ENCODE assay signal across 11 cellular contexts in genomic region chr7:2807846-2808772, GRCh38. TPM values are rescaled to one million over a fixed set of nuclear protein-coding genes. Genes with fewer than 3 reads are reported as not detected.
DNase-seq lines count a peak whose midpoint lies in the region; ATAC-seq and TF ChIP-seq lines count a peak whose summit lies in the region.
"Had no signal": no experiment of that assay in that cellular context is flagged by ENCODE, and none has a peak within 500 bp of the region (broad histone marks: within the 10 kb centered on the region; RNA-seq: fewer than 3 reads in every experiment).

No MANE protein-coding gene starts in this region.

- H3K4me1 ChIP-seq in GM23338 (ENCODE audit: insufficient read depth) (peaks cover 62% of the 10 kb centered on the region), adipocyte (ENCODE audit: control insufficient read depth, insufficient read depth, low read length) (peaks cover 81% of the 10 kb centered on the region), neuronal stem cell (ENCODE audit: control insufficient read depth in 2 of 2, insufficient read depth in 1 of 2, low read depth in 1 of 2, low read length in 2 of 2) (peaks cover 0 to 9% of the 10 kb centered on the region in 2 donors), mammary epithelial cell (ENCODE audit: insufficient read depth, low read length) (peaks cover 7% of the 10 kb centered on the region)

- no peak overlapping the region for H3K4me3 ChIP-seq in GM23338
- H3K4me3 ChIP-seq in adipocyte (ENCODE audit: low read length) = peak overlapping the region; percentile 55
- H3K4me3 ChIP-seq in neuronal stem cell (ENCODE audit: low read length in 2 of 2) = no peak overlapping the region
- H3K4me3 ChIP-seq in mammary epithelial cell (replicated peaks in 1 of 3; ENCODE audit: insufficient read depth in 1 of 3, low read depth in 2 of 3, low read length in 3 of 3) = no peak overlapping the region

- H3K27ac ChIP-seq in GM23338 (ENCODE audit: low read depth) (peak overlapping the region; percentile 4; the same call in 1 of the 2 replicates), neuronal stem cell (replicated peaks; ENCODE audit: low read length) (no peak overlapping the region), mammary epithelial cell (ENCODE audit: insufficient read depth, low read depth, low read length) (no peak overlapping the region)

- TF ChIP-seq CTCF in GM10266 (IDR thresholded peaks at IDR 0.05; ENCODE audit: control insufficient read depth, insufficient read depth, low read depth, missing control alignments) = no peak
- TF ChIP-seq CTCF in GM23338 (conservative IDR thresholded peaks at IDR 0.05; ENCODE audit: low read depth in 2 of 2) = no peak
- TF ChIP-seq CTCF in mammary epithelial cell (conservative IDR thresholded peaks at IDR 0.05 in 1 of 2, IDR thresholded peaks at IDR 0.05 in 1 of 2; ENCODE audit: extremely low read depth in 1 of 2, insufficient read depth in 1 of 2, low read depth in 1 of 2, low read length in 2 of 2) = no peak

- H3K4me1 Mint-ChIP-seq in GM23338 = peaks cover 72% of the 10 kb centered on the region

- H3K36me3 Mint-ChIP-seq in GM23338 (ENCODE audit: low read depth) = peaks cover 18% of the 10 kb centered on the region; the same call in 2 of the 3 replicates

- no peaks in the 10 kb centered on the region for H3K9me3 Mint-ChIP-seq in GM23338
- H3K9me3 Mint-ChIP-seq: T-cell had no signal

- no CpG with 5 or more reads among the region's 21 CpGs for WGBS in neuronal stem cell (ENCODE audit: extremely low coverage in 2 of 2, insufficient read length in 2 of 2, insufficient replicate concordance in 1 of 2), 2 donors
- 97% methylated on average over 18 of the region's 21 CpGs for WGBS in mammary epithelial cell (ENCODE audit: low coverage, missing lambda C conversion rate)

- peaks cover 7% of the 10 kb centered on the region for H3K79me1 ChIP-seq in neuronal stem cell (ENCODE audit: low read depth, low read length)

- ATAC-seq in GM23338 = peak; percentile 76
- ATAC-seq: T-cell had no signal

- DNase-seq in GM10266 (ENCODE audit: extremely low spot score) (peak; percentile 31), GM23338 (ENCODE audit: low spot score) (peak; percentile 51), adipocyte (ENCODE audit: low read depth) (no peak), neuronal stem cell (ENCODE audit: low spot score) (no peak), mammary epithelial cell (no peak), NCI-H2081 (lab: John Stamatoyannopoulos, UW) (no peak), SIG-M5 treated with dmso at 0.1 percent for 504 hours (lab: John Stamatoyannopoulos, UW; ENCODE audit: unreplicated experiment) (no peak), NAMALWA (ENCODE audit: low spot score) (no peak)
- DNase-seq: activated CD8-positive, alpha-beta memory T cell treated with anti-CD3 and anti-CD28 coated beads, Interleukin-2, amount 50 U/mL, for 48 hours; NCI-H2171; T-cell had no signal

- H3K9ac ChIP-seq in adipocyte (ENCODE audit: low read length) = peak overlapping the region; percentile 58
- no peak overlapping the region for H3K9ac ChIP-seq in neuronal stem cell (ENCODE audit: low read depth, low read length, poor library complexity)
- H3K9ac ChIP-seq in mammary epithelial cell (ENCODE audit: insufficient read depth, low read length) = no peak overlapping the region

- no peak overlapping the region for H3K4ac ChIP-seq in neuronal stem cell (ENCODE audit: low read length)

- H3K79me2 ChIP-seq in GM23338 (replicated peaks; ENCODE audit: insufficient read depth) (peaks cover 100% of the 10 kb centered on the region), mammary epithelial cell (ENCODE audit: insufficient read depth, low read length) (peaks cover 93% of the 10 kb centered on the region)

- no peak overlapping the region for H2BK12ac ChIP-seq in neuronal stem cell (ENCODE audit: low read length)

- H3K4me2 ChIP-seq in GM23338 = no peak overlapping the region
- H3K4me2 ChIP-seq in neuronal stem cell (ENCODE audit: insufficient read depth, low read length, poor library complexity, severe bottlenecking) = no peak overlapping the region
- no peak overlapping the region for H3K4me2 ChIP-seq in mammary epithelial cell (ENCODE audit: insufficient read depth, low read depth, low read length)

- peak overlapping the region; percentile 68 for H3K23ac ChIP-seq in neuronal stem cell (ENCODE audit: low read depth, low read length, poor library complexity)

- no peak overlapping the region for H2AFZ ChIP-seq in GM23338
- no peak overlapping the region for H2AFZ ChIP-seq in neuronal stem cell (ENCODE audit: low read length)
- no peak overlapping the region for H2AFZ ChIP-seq in mammary epithelial cell (ENCODE audit: low read depth, low read length)

- CTCF ChIA-PET in mammary epithelial cell (lab: Charles Lee; ENCODE audit: low non-redundant PET) = no interaction called here

- H3K4me3 Mint-ChIP-seq in GM23338 = no peak overlapping the region
- H3K4me3 Mint-ChIP-seq: T-cell had no signal

- H3K36me3 ChIP-seq in GM23338 (ENCODE audit: insufficient read depth) = no peaks in the 10 kb centered on the region
- H3K36me3 ChIP-seq in adipocyte (ENCODE audit: control insufficient read depth, insufficient read depth, low read length, severe bottlenecking) = no peaks in the 10 kb centered on the region
- peaks cover 3 to 8% of the 10 kb centered on the region in 2 donors for H3K36me3 ChIP-seq in neuronal stem cell (replicated peaks in 1 of 2; ENCODE audit: control insufficient read depth in 2 of 2, insufficient read depth in 2 of 2, low read length in 2 of 2)
- H3K36me3 ChIP-seq in mammary epithelial cell (ENCODE audit: insufficient read depth, low read length) = no peaks in the 10 kb centered on the region

- dilution Hi-C loops in mammary epithelial cell (cut with HindIII; ENCODE audit: low sequenced_read_pairs) = loop anchor here (10.0 kb wide), 1 partner anchor 57 kb away; no protein-coding TSS in a partner anchor

- H3K9me3 ChIP-seq in adipocyte (ENCODE audit: control insufficient read depth, low read length) (no peaks in the 10 kb centered on the region), neuronal stem cell (replicated peaks in 1 of 2; ENCODE audit: control insufficient read depth in 2 of 2, insufficient read depth in 1 of 2, low read depth in 1 of 2, low read length in 2 of 2) (peaks cover 2 to 15% of the 10 kb centered on the region in 2 donors), mammary epithelial cell (replicated peaks; ENCODE audit: insufficient read depth, low read length) (no peaks in the 10 kb centered on the region)

- 0 out of 2 replicates have a peak, but pooled peaks cover 5% of the 10 kb centered on the region for H3F3A ChIP-seq in GM23338 (replicated peaks; ENCODE audit: low read depth)

- peaks cover 5% of the 10 kb centered on the region for H3K27me3 Mint-ChIP-seq in GM23338 (ENCODE audit: insufficient read depth, low read depth, poor library complexity)
- H3K27me3 Mint-ChIP-seq: T-cell had no signal

- peak overlapping the region; percentile 63 for H3K14ac ChIP-seq in neuronal stem cell (ENCODE audit: low read length)

- H2BK15ac ChIP-seq in neuronal stem cell (ENCODE audit: low read length) = no peak overlapping the region

- H3K27me3 ChIP-seq in GM23338 (ENCODE audit: insufficient read depth) = no peaks in the 10 kb centered on the region
- no peaks in the 10 kb centered on the region for H3K27me3 ChIP-seq in adipocyte (replicated peaks; ENCODE audit: control insufficient read depth, insufficient read depth, low read length)
- no peaks in the 10 kb centered on the region for H3K27me3 ChIP-seq in neuronal stem cell (ENCODE audit: control insufficient read depth in 3 of 3, insufficient read depth in 3 of 3, low read depth in 1 of 3, low read length in 3 of 3)
- no peaks in the 10 kb centered on the region for H3K27me3 ChIP-seq in mammary epithelial cell (ENCODE audit: insufficient read depth, low read length)

- intact Hi-C loops in mammary epithelial cell (cut with micrococcal nuclease) = loop anchor here (2.0 kb wide), 1 partner anchor 33 kb away; no protein-coding TSS in a partner anchor

- no peaks in the 10 kb centered on the region for H3K9me2 ChIP-seq in GM23338 (ENCODE audit: insufficient read depth)

- no peak overlapping the region for H2BK5ac ChIP-seq in neuronal stem cell (ENCODE audit: low read length)

- H4K20me1 ChIP-seq in GM23338 (replicated peaks; ENCODE audit: insufficient read depth) (peaks cover 3% of the 10 kb centered on the region; the same call in 1 of the 2 replicates), mammary epithelial cell (ENCODE audit: insufficient read depth, low read length) (peaks cover 2% of the 10 kb centered on the region)

- in situ Hi-C loops in mammary epithelial cell (cut with MboI; ENCODE audit: low sequenced_read_pairs in 2 of 2) = no loop called here

- H2BK120ac ChIP-seq in neuronal stem cell (ENCODE audit: low read depth, low read length) = peak overlapping the region; percentile 66

- peak overlapping the region; percentile 54 for H3K27ac Mint-ChIP-seq in GM23338
- H3K27ac Mint-ChIP-seq: T-cell had no signal

- no peak overlapping the region for H2AK5ac ChIP-seq in neuronal stem cell (ENCODE audit: low read depth, low read length)

- H4K8ac ChIP-seq in neuronal stem cell (ENCODE audit: low read depth, low read length) = no peak overlapping the region

- BruUV-seq in mammary epithelial cell (replicated peaks; lab: Mats Ljungman, UMichigan) = no TSS peak

- H3K18ac ChIP-seq in neuronal stem cell (ENCODE audit: low read length) = peak overlapping the region; percentile 86

- H4K91ac ChIP-seq in neuronal stem cell (ENCODE audit: low read depth, low read length, poor library complexity) = no peak overlapping the region

TF ChIP-seq in GM23338, 12 proteins besides CTCF, POLR2A, EP300 and RAD21 (continues in another document):
- TF ChIP-seq, protein P1, sequence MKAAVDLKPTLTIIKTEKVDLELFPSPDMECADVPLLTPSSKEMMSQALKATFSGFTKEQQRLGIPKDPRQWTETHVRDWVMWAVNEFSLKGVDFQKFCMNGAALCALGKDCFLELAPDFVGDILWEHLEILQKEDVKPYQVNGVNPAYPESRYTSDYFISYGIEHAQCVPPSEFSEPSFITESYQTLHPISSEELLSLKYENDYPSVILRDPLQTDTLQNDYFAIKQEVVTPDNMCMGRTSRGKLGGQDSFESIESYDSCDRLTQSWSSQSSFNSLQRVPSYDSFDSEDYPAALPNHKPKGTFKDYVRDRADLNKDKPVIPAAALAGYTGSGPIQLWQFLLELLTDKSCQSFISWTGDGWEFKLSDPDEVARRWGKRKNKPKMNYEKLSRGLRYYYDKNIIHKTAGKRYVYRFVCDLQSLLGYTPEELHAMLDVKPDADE (IDR thresholded peaks at IDR 0.05) = no peak
- TF ChIP-seq STAT1 (IDR thresholded peaks at IDR 0.05; ENCODE audit: unreplicated experiment) (no peak), EZH2 (IDR thresholded peaks at IDR 0.05; ENCODE audit: low read depth, unreplicated experiment) (no peak)

RNA-seq across cellular contexts. Expression of gene GNA12, which starts 36.0 kb away (rescaled TPM):
- total RNA-seq in GM23338 (2014; rRNA removed; shearing (Covaris generic)) = 87.7 and 99.8 TPM in 2 replicates
- polyA plus RNA-seq in GM23338 (2016; fragmentation: Nextera tagmentation; extraction: Ambion mirVana) (24.0 and 25.2 TPM in 2 replicates), mammary epithelial cell (67.7 TPM)
- polyA plus RNA-seq in neuronal stem cell (2013, experiment 1 of 2) = 37.0 TPM
- 36.5 TPM for polyA plus RNA-seq in neuronal stem cell (2013, experiment 2 of 2)
- 10 to 100 TPM; 26.2 to 46.0 TPM for total RNA-seq in mammary epithelial cell
- 60.6 TPM for polyA minus RNA-seq in mammary epithelial cell

Comparison
In these comparisons a context has a peak if more than half of its experiments do, and no peak if none do; other contexts are left out.
1. DNase-seq: peak in GM10266 (single experiment) and GM23338 (single experiment); none in adipocyte (single experiment), neuronal stem cell (single experiment), mammary epithelial cell (single experiment), NCI-H2081 (0 of 2), SIG-M5 treated with dmso at 0.1 percent for 504 hours (single experiment) and NAMALWA (single experiment).